Comparison of ENCODE assay signal across 8 cellular contexts in genomic region chr17:79993390-79994221, GRCh38. TPM values are rescaled to one million over a fixed set of nuclear protein-coding genes. Genes with fewer than 3 reads are reported as not detected.
DNase-seq lines count a peak whose midpoint lies in the region; ATAC-seq and TF ChIP-seq lines count a peak whose summit lies in the region.

No MANE protein-coding gene starts in this region.

- ATAC-seq in esophagus mucosa (peak; percentile 79), omental fat pad (ENCODE audit: low FRiP score) (peak; percentile 53), GM19328 (IDR thresholded peaks at IDR 0.05; ENCODE audit: unreplicated experiment) (no peak)

- intact Hi-C loops in uterus (cut with DNase I; ENCODE audit: low total_unique reads) = no loop called here

- peaks cover 0 to 15% of the 10 kb centered on the region in 2 donors for H3K4me1 ChIP-seq in uterus

- no peak overlapping the region for H3K4me3 ChIP-seq in uterus

- H3K27ac ChIP-seq in uterus = peak overlapping the region; percentile 38 to 57

- no peak for TF ChIP-seq POLR2A in uterus (IDR thresholded peaks at IDR 0.05)

- H3K27me3 ChIP-seq in uterus = no peaks in the 10 kb centered on the region

- no peak for TF ChIP-seq CTCF in omental fat pad (IDR thresholded peaks at IDR 0.05)
- TF ChIP-seq CTCF in uterus (IDR thresholded peaks at IDR 0.05) = no peak

- DNase-seq in EL (peak; percentile 82), NCI-H146 treated with DMSO at 0.1 percent for 48 hours (lab: John Stamatoyannopoulos, UW; ENCODE audit: unreplicated experiment) (peak; percentile 52), omental fat pad (ENCODE audit: low spot score) (peak; percentile 52), uterus (peak; percentile 89 to 91), cerebellar nuclear complex (lab: John Stamatoyannopoulos, UW) (no peak)
- peak; percentile 43 to 53 for DNase-seq in activated CD4-positive, alpha-beta T cell treated with anti-CD3 and anti-CD28 coated beads for 4 hours

- no peaks in the 10 kb centered on the region for H3K9me3 ChIP-seq in uterus

- H3K36me3 ChIP-seq in uterus = no peaks in the 10 kb centered on the region

RNA-seq across cellular contexts. Expression of gene TBC1D16, which starts 42.1 kb away (rescaled TPM):
- total RNA-seq in esophagus mucosa (8.9 TPM), omental fat pad (10 to 100 TPM; 46.1 to 97.9 (median 65.3) TPM), uterus (10 to 100 TPM in 2 of 4 donors, 1 to 10 TPM in 2; 3.8 to 58.2 (median 18.3) TPM)

RNA-seq across cellular contexts. Expression of gene CCDC40, which starts 42.8 kb away (rescaled TPM):
- total RNA-seq in esophagus mucosa (0.72 TPM), omental fat pad (1 to 10 TPM; 3.5 to 8.8 (median 5.3) TPM), uterus (10 to 100 TPM in 1 of 4 donors, 1 to 10 TPM in 2, under 1 TPM in 1; 0.88 to 16.6 (median 4.8) TPM)

Comparison
In these comparisons a context has a peak if more than half of its experiments do, and no peak if none do; other contexts are left out.
1. DNase-seq: peak in EL (single experiment), NCI-H146 treated with DMSO at 0.1 percent for 48 hours (single experiment), activated CD4-positive, alpha-beta T cell treated with anti-CD3 and anti-CD28 coated beads for 4 hours (2 of 2), omental fat pad (single experiment) and uterus (2 of 2); none in cerebellar nuclear complex (0 of 2).